ENCODE assay signal across 1 cellular context in genomic region chr19:341386-342127, GRCh38.
TF ChIP-seq lines count a peak whose summit lies in the region.

No MANE protein-coding gene starts in this region.

TF ChIP-seq in K562, 482 proteins besides CTCF, POLR2A, EP300 and RAD21:
- TF ChIP-seq, protein P1, sequence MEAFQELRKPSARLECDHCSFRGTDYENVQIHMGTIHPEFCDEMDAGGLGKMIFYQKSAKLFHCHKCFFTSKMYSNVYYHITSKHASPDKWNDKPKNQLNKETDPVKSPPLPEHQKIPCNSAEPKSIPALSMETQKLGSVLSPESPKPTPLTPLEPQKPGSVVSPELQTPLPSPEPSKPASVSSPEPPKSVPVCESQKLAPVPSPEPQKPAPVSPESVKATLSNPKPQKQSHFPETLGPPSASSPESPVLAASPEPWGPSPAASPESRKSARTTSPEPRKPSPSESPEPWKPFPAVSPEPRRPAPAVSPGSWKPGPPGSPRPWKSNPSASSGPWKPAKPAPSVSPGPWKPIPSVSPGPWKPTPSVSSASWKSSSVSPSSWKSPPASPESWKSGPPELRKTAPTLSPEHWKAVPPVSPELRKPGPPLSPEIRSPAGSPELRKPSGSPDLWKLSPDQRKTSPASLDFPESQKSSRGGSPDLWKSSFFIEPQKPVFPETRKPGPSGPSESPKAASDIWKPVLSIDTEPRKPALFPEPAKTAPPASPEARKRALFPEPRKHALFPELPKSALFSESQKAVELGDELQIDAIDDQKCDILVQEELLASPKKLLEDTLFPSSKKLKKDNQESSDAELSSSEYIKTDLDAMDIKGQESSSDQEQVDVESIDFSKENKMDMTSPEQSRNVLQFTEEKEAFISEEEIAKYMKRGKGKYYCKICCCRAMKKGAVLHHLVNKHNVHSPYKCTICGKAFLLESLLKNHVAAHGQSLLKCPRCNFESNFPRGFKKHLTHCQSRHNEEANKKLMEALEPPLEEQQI (IDR thresholded peaks at IDR 0.05), result no peak
- 0 out of 2 replicates have a peak, but pooled peaks have one; percentile 4 for TF ChIP-seq ZBTB7A (IDR thresholded peaks at IDR 0.05; ENCODE audit: borderline replicate concordance, control insufficient read depth, low read depth, low read length)
TF ChIP-seq in K562: peak in this region for 1.
